10 cellular contexts compared by ENCODE assay signal in the genomic region with DNA sequence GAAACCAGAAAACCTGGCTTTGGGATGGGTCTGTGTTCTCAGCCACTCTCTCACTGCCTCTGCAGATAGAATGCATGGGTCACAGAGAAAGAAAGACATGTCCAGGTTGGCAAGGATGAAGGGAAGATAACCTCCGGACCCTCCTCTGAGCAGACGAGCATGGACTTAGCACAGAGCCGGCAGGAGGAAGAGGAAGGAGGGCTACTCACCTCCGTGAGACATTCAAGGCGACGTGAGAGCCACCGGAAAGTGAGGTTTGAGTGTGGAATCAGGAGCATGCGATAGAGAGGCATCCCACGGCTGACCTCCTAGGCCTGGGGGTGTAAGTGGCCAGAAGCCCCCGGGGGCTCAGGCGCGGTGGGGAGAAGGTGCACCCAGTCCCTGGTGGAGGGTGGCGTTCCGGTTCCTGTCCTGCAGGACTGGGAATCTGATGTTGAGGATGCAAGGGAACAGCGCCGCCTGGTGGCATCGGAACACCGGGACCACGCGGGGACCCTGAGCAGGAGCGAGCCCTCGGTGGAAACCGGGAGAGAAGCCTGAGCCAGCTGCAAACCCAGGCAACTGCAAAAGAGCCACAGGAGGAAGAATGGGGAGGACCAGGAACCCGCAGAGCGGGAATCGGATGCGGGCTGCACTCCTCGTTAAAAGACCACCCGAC. TPM values are rescaled to one million over a fixed set of nuclear protein-coding genes. Genes with fewer than 3 reads are reported as not detected.
"Had no signal": no experiment of that assay in that cellular context is flagged by ENCODE, and none has a peak within 500 bp of the region (broad histone marks: within the 10 kb centered on the region; RNA-seq: fewer than 3 reads in every experiment).

No MANE protein-coding gene starts in this region.

RNA-seq across cellular contexts. Expression of gene CPZ, which starts 43.5 kb away (rescaled TPM):
- total RNA-seq: activated CD4-positive, alpha-beta T cell treated with anti-CD3 and anti-CD28 coated beads, Interleukin-2, amount 10 ng/mL, durations not matched to agents 7 days and 5 days; activated T-cell treated with anti-CD3 and anti-CD28 coated beads, Interleukin-2, amount 50 U/mL, for 4 hours; activated T-helper 2 cell treated with anti-CD3 and anti-CD28 coated beads, Interferon-gamma antibody, Interleukin-2, Interleukin-4, amounts not matched to agents 10 μg/mL and 5 μg/mL and 100 μg/mL, durations not matched to agents 14 hours and 24 hours and 36 hours; lung microvascular endothelial cell had no signal
- polyA plus RNA-seq: keratinocyte, SK-N-SH had no signal

RNA-seq across cellular contexts. Expression of gene GPR78, which starts 55.8 kb away (rescaled TPM):
- total RNA-seq: activated CD4-positive, alpha-beta T cell treated with anti-CD3 and anti-CD28 coated beads, Interleukin-2, amount 10 ng/mL, durations not matched to agents 7 days and 5 days; activated T-cell treated with anti-CD3 and anti-CD28 coated beads, Interleukin-2, amount 50 U/mL, for 4 hours; activated T-helper 2 cell treated with anti-CD3 and anti-CD28 coated beads, Interferon-gamma antibody, Interleukin-2, Interleukin-4, amounts not matched to agents 10 μg/mL and 5 μg/mL and 100 μg/mL, durations not matched to agents 14 hours and 24 hours and 36 hours; lung microvascular endothelial cell; mesenteric fat pad; renal cortical epithelial cell; smooth muscle cell; suprapubic skin had no signal
- polyA plus RNA-seq: keratinocyte, SK-N-SH had no signal
